10 cellular contexts compared by ENCODE assay signal in the genomic region with DNA sequence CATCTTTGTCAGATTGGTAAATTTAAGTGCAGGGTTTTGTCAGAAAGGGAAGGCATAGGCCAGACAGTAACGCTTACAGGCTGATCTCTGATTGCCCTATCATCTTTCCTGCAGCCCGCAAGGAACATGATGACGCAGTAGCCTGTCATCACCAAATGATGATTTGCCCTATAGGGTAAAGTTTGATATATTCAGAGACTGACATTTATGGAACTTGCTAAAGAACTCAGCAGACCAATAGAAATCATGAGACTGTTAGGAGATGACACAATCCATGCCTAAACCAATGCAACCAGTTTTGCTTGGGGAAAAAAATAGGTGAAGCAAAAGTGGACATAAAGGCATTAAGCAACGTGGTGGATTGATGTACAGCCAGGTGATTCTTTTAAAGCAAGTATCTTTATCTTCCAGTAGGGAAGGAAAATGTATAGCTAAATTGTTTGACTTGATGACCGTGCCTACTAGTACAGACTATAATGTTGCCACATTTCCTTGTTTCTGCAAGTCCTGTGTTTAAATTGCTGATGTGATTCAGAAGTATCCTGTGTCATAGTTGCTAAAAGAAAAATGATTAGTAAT. TPM values are rescaled to one million over a fixed set of nuclear protein-coding genes. Genes with fewer than 3 reads are reported as not detected.
A peak's percentile ranks its signal among the peaks of the same experiment; 100 is the strongest.
DNase-seq lines count a peak whose midpoint lies in the region; ATAC-seq and TF ChIP-seq lines count a peak whose summit lies in the region.
"Had no signal": no experiment of that assay in that cellular context is flagged by ENCODE, and none has a peak within 500 bp of the region (broad histone marks: within the 10 kb centered on the region; RNA-seq: fewer than 3 reads in every experiment).

No MANE protein-coding gene starts in this region.

- H3K36me3 Mint-ChIP-seq in Calu3 (ENCODE audit: insufficient read depth, unreplicated experiment) (peaks cover 42% of the 10 kb centered on the region), naive B cell (no peaks in the 10 kb centered on the region)

- intact Hi-C loops in Calu3 (cut with micrococcal nuclease; ENCODE audit: unreplicated experiment): no loop called here
- intact Hi-C loops in ascending aorta (cut with DNase I): loop anchor here (5.0 kb wide), 2 partner anchors 195 to 230 kb away; a partner anchor contains a TSS

- BruUV-seq in Calu3 (replicated peaks; lab: Mats Ljungman, UMichigan): no TSS peak

- peaks cover 0 to 13% of the 10 kb centered on the region in 2 donors for H3K4me1 ChIP-seq in ascending aorta

- H3K27me3 Mint-ChIP-seq in Calu3 (ENCODE audit: unreplicated experiment) (no peaks in the 10 kb centered on the region), naive B cell (no peaks in the 10 kb centered on the region)

- no peaks in the 10 kb centered on the region for H3K9me3 ChIP-seq in ascending aorta
- H3K9me3 ChIP-seq: Peyer's patch had no signal

- H3K36me3 ChIP-seq in ascending aorta: no peaks in the 10 kb centered on the region
- H3K36me3 ChIP-seq: Peyer's patch had no signal

- DNase-seq in Calu3: no peak
- peak; percentile 37 for DNase-seq in LHCN-M2 (ENCODE audit: low read depth)
- DNase-seq in ascending aorta (ENCODE audit: low spot score in 2 of 2): no peak
- DNase-seq in naive B cell: no peak
- no peak for DNase-seq in ureter (ENCODE audit: low spot score)
- no peak for DNase-seq in NCI-H146 treated with DMSO at 0.1 percent for 48 hours (lab: John Stamatoyannopoulos, UW; ENCODE audit: unreplicated experiment)
- no peak for DNase-seq in AG08395 (ENCODE audit: low spot score)
- DNase-seq: aorta, Peyer's patch had no signal

- H3K27me3 ChIP-seq in ascending aorta: no peaks in the 10 kb centered on the region
- H3K27me3 ChIP-seq: Peyer's patch had no signal

- peaks cover 3% of the 10 kb centered on the region for H3K9me3 Mint-ChIP-seq in Calu3 (ENCODE audit: low read depth, unreplicated experiment)
- H3K9me3 Mint-ChIP-seq in naive B cell: no peaks in the 10 kb centered on the region

- H3K4me1 Mint-ChIP-seq in Calu3 (ENCODE audit: low read depth, unreplicated experiment): peaks cover 46% of the 10 kb centered on the region
- peaks cover 52 to 77% (median 69%) of the 10 kb centered on the region in 3 donors for H3K4me1 Mint-ChIP-seq in naive B cell

- TF ChIP-seq CTCF in Calu3 (IDR thresholded peaks at IDR 0.05; ENCODE audit: unreplicated experiment): no peak
- TF ChIP-seq CTCF in ascending aorta (IDR thresholded peaks at IDR 0.05): no peak

- H3K27ac Mint-ChIP-seq in Calu3 (ENCODE audit: unreplicated experiment) (peak overlapping the region; percentile 8), naive B cell (peak overlapping the region in 2 of 6 donors; percentile 44 to 93)

- H3K4me3 Mint-ChIP-seq in Calu3 (ENCODE audit: low read depth, unreplicated experiment): peak overlapping the region; percentile 84
- H3K4me3 Mint-ChIP-seq in naive B cell: peak overlapping the region in 7 of 8 donors; percentile 55 to 98 (median 86)

- peak overlapping the region; percentile 3 to 92 for H3K4me3 ChIP-seq in ascending aorta
- H3K4me3 ChIP-seq: Peyer's patch had no signal

- ATAC-seq in naive B cell (ENCODE audit: low read depth in 2 of 2) (no peak), GM21723 (IDR thresholded peaks at IDR 0.05; ENCODE audit: unreplicated experiment) (no peak)

- no peak overlapping the region for H3K27ac ChIP-seq in ascending aorta
- H3K27ac ChIP-seq: Peyer's patch had no signal

- CTCF ChIA-PET in Calu3 (lab: Charles Lee): interaction anchor here (0.7 kb wide), 1 partner anchor 29 kb away, joined by 4 read pairs; no protein-coding TSS in a partner anchor

RNA-seq across cellular contexts. Expression of a gene that starts 2.4 kb away (rescaled TPM):
- total RNA-seq in Calu3 (2022) (45.9 and 52.0 TPM in 2 replicates), LHCN-M2 (2014; rRNA removed) (17.4 and 18.9 TPM in 2 replicates), ascending aorta (14.6 TPM), ureter (35.3 TPM)
- 16.6 TPM for polyA plus RNA-seq in LHCN-M2 (2012)
- polyA plus RNA-seq in naive B cell (ENCODE audit: low read depth in 6 of 6): 10 to 100 TPM; 10.8 to 22.8 (median 13.4) TPM
